ENCODE assay signal across 27 cellular contexts in genomic region chr10:83343676-83344075, GRCh38.
"Had no signal": no experiment of that assay in that cellular context is flagged by ENCODE, and none has a peak within 500 bp of the region (broad histone marks: within the 10 kb centered on the region; RNA-seq: fewer than 3 reads in every experiment).

No MANE protein-coding gene starts in this region.

- H3K27ac ChIP-seq: breast epithelium, esophagus muscularis mucosa, left lung, lower lobe of right lung, ovary, right lobe of liver, skin epidermis, upper lobe of left lung, vagina, WERI-Rb-1 had no signal

- H3K4me3 ChIP-seq: breast epithelium, esophagus muscularis mucosa, left lung, lower lobe of right lung, ovary, right lobe of liver, skin epidermis, upper lobe of left lung, vagina had no signal

- H3K4me1 ChIP-seq: breast epithelium, esophagus muscularis mucosa, left lung, lower lobe of right lung, right lobe of liver, upper lobe of left lung, vagina had no signal

- H3K36me3 ChIP-seq: breast epithelium, esophagus muscularis mucosa, left lung, lower lobe of right lung, ovary, right lobe of liver, upper lobe of left lung, vagina, WERI-Rb-1 had no signal

- ATAC-seq: activated CD4-positive, CD25-positive, alpha-beta regulatory T cell treated with anti-CD3 and anti-CD28 coated beads, Interleukin-2, amount 50 U/mL, for 24 hours; left lung; lower lobe of right lung; natural killer cell treated with Interleukin-12 subunit alpha and Interleukin-12 subunit beta and Interleukin-15 and Interleukin-18, amount 100 ng/mL, for 72 hours; right lobe of liver; T-helper 17 cell had no signal

- DNase-seq: activated CD4-positive, alpha-beta memory T cell treated with anti-CD3 and anti-CD28 coated beads for 36 hours; activated CD4-positive, alpha-beta T cell treated with anti-CD3 and anti-CD28 coated beads, Interleukin-2, amount 10 ng/mL, durations not matched to agents 24 days and 14 days; activated CD8-positive, alpha-beta memory T cell treated with anti-CD3 and anti-CD28 coated beads, Interleukin-2, amount 50 U/mL, for 4 hours; activated gamma-delta T cell; activated naive CD4-positive, alpha-beta T cell treated with anti-CD3 and anti-CD28 coated beads, Interleukin-2, amount 10 ng/mL, durations not matched to agents 7 days and 5 days; activated naive CD8-positive, alpha-beta T cell treated with anti-CD3 and anti-CD28 coated beads, Interleukin-2, amount 10 ng/mL, durations not matched to agents 7 days and 5 days; activated T-cell treated with anti-CD3 and anti-CD28 coated beads, Interleukin-2, amount 50 U/mL, for 1 hour; amygdala; endodermal cell; left lung; lower lobe of right lung; mesendoderm; ovary; right lobe of liver; stimulated activated CD4-positive, alpha-beta T cell treated with anti-CD3 and anti-CD28 coated beads, Interleukin-12 subunit alpha, Interleukin-12 subunit beta, amount 100 ng/mL, for 4 hours; stimulated activated CD4-positive, alpha-beta T cell treated with anti-CD3 and anti-CD28 coated beads, Interleukin-4, amount 100 ng/mL, for 1 hour; substantia nigra; T-helper 17 cell; T1000; upper lobe of left lung; WERI-Rb-1 had no signal

- H3K9me3 ChIP-seq: esophagus muscularis mucosa, lower lobe of right lung, right lobe of liver, upper lobe of left lung, vagina had no signal

- H3K27me3 ChIP-seq: breast epithelium, esophagus muscularis mucosa, left lung, ovary, right lobe of liver, upper lobe of left lung, vagina had no signal
